8 cellular contexts compared by ENCODE assay signal in the genomic region with DNA sequence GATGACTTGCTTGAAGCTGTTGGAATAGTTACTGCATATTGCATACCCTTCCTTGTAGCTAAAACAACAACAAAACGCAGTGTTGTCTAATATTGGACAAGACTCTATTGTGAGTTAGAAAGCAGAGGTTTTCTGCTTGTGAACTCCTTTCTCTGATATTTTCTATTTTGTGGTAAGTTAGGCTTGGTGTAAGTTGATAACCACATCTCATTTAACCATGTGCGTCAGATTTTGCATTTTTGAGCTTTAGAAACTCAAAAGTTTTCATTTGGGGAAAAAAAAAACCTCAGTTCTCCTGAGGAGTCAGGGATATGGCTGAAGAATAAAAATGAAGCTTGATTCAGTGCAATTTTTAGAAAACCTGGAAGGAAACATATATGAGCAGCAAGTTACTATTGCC. TPM values are rescaled to one million over a fixed set of nuclear protein-coding genes. Genes with fewer than 3 reads are reported as not detected.
DNase-seq lines count a peak whose midpoint lies in the region; ATAC-seq and TF ChIP-seq lines count a peak whose summit lies in the region.

No MANE protein-coding gene starts in this region.

- peak overlapping the region; percentile 100 for H3K27ac Mint-ChIP-seq in activated naive CD4-positive, alpha-beta T cell treated with anti-CD3 and anti-CD28 coated beads, Interleukin-2, amount 10 ng/mL, durations not matched to agents 7 days and 5 days

- H3K27ac ChIP-seq in body of pancreas (peak overlapping the region; percentile 94 to 100 (median 98)), lung (ENCODE audit: low read depth in 1 of 2, low read length in 1 of 2) (peak overlapping the region; percentile 99 to 100), transverse colon (peak overlapping the region; percentile 96 to 100 (median 98))

- H3K27me3 ChIP-seq in body of pancreas (no peaks in the 10 kb centered on the region), lung (ENCODE audit: control insufficient read depth, insufficient read depth) (no peaks in the 10 kb centered on the region), transverse colon (no peaks in the 10 kb centered on the region)

- H3K36me3 Mint-ChIP-seq in activated naive CD4-positive, alpha-beta T cell treated with anti-CD3 and anti-CD28 coated beads, Interleukin-2, amount 10 ng/mL, durations not matched to agents 7 days and 5 days: peaks cover 34% of the 10 kb centered on the region

- DNase-seq in activated naive CD4-positive, alpha-beta T cell treated with anti-CD3 and anti-CD28 coated beads, Interleukin-2, amount 10 ng/mL, durations not matched to agents 7 days and 5 days: no peak
- no peak for DNase-seq in activated naive CD4-positive, alpha-beta T cell treated with Interleukin-2 at 50 U/mL for 16 hours
- no peak for DNase-seq in body of pancreas
- no peak for DNase-seq in lung (ENCODE audit: low spot score)
- no peak for DNase-seq in transverse colon
- DNase-seq in GOT3 (lab: John Stamatoyannopoulos, UW): no peak
- DNase-seq in C1 segment of cervical spinal cord (lab: John Stamatoyannopoulos, UW): no peak
- DNase-seq in activated CD8-positive, alpha-beta memory T cell treated with anti-CD3 and anti-CD28 coated beads for 24 hours: no peak

- in situ Hi-C loops in transverse colon (cut with MboI; ENCODE audit: low pct_ligation_motif_present in 1 of 4, low pct_unique_long_range_greater_than_20kb in 1 of 4, low sequenced_read_pairs in 3 of 4): no loop called here

- no peaks in the 10 kb centered on the region for H3K27me3 Mint-ChIP-seq in activated naive CD4-positive, alpha-beta T cell treated with anti-CD3 and anti-CD28 coated beads, Interleukin-2, amount 10 ng/mL, durations not matched to agents 7 days and 5 days

- H3K4me1 ChIP-seq in body of pancreas (peaks cover 57% of the 10 kb centered on the region), lung (ENCODE audit: control insufficient read depth in 2 of 2, insufficient read depth in 2 of 2, low read length in 2 of 2) (peaks cover 3 to 24% of the 10 kb centered on the region in 2 donors), transverse colon (peaks cover 24 to 56% (median 31%) of the 10 kb centered on the region in 4 donors)

- H3K4me3 ChIP-seq in body of pancreas: peak overlapping the region; percentile 35 to 57
- peak overlapping the region; percentile 99 for H3K4me3 ChIP-seq in lung
- H3K4me3 ChIP-seq in transverse colon: peak overlapping the region; percentile 69 to 89 (median 79)

- H3K9me3 Mint-ChIP-seq in activated naive CD4-positive, alpha-beta T cell treated with anti-CD3 and anti-CD28 coated beads, Interleukin-2, amount 10 ng/mL, durations not matched to agents 7 days and 5 days: no peaks in the 10 kb centered on the region

- peaks cover 49% of the 10 kb centered on the region for H3K4me1 Mint-ChIP-seq in activated naive CD4-positive, alpha-beta T cell treated with anti-CD3 and anti-CD28 coated beads, Interleukin-2, amount 10 ng/mL, durations not matched to agents 7 days and 5 days

- peak overlapping the region; percentile 97 for H3K4me3 Mint-ChIP-seq in activated naive CD4-positive, alpha-beta T cell treated with anti-CD3 and anti-CD28 coated beads, Interleukin-2, amount 10 ng/mL, durations not matched to agents 7 days and 5 days

- intact Hi-C loops in body of pancreas (cut with DNase I): no loop called here
- intact Hi-C loops in transverse colon (cut with DNase I; ENCODE audit: low total_unique reads): no loop called here

- TF ChIP-seq EP300 in transverse colon (IDR thresholded peaks at IDR 0.05; ENCODE audit: low read depth): no peak

- H3K36me3 ChIP-seq in body of pancreas (replicated peaks in 1 of 2; ENCODE audit: insufficient read depth in 1 of 2, low read depth in 2 of 2): no peaks in the 10 kb centered on the region
- H3K36me3 ChIP-seq in lung (ENCODE audit: control insufficient read depth in 2 of 2, insufficient read depth in 2 of 2, low read length in 2 of 2): peaks cover 0 to 4% of the 10 kb centered on the region in 2 donors
- peaks cover 0 to 8% (median 3%) of the 10 kb centered on the region in 4 donors for H3K36me3 ChIP-seq in transverse colon

- TF ChIP-seq CTCF in body of pancreas (IDR thresholded peaks at IDR 0.05) (no peak), lung (IDR thresholded peaks at IDR 0.05; ENCODE audit: control extremely low read depth, extremely low read depth) (no peak), transverse colon (IDR thresholded peaks at IDR 0.05) (no peak)

- no peak for ATAC-seq in body of pancreas
- no peak for ATAC-seq in lung (ENCODE audit: insufficient read depth, low FRiP score)

- TF ChIP-seq POLR2A in body of pancreas (IDR thresholded peaks at IDR 0.05) (no peak), transverse colon (IDR thresholded peaks at IDR 0.05) (no peak)

- H3K9me3 ChIP-seq in body of pancreas: no peaks in the 10 kb centered on the region
- peaks cover 0 to 3% of the 10 kb centered on the region in 2 donors for H3K9me3 ChIP-seq in lung (ENCODE audit: control insufficient read depth in 2 of 2, insufficient read depth in 1 of 2, low read length in 1 of 2)
- H3K9me3 ChIP-seq in transverse colon: no peaks in the 10 kb centered on the region

- WGBS in body of pancreas, 2 donors: 3 to 6% methylated on average over 2 of the region's 2 CpGs
- 8 to 18% methylated on average over 2 of the region's 2 CpGs for WGBS in lung, 2 donors
- 1 to 17% methylated on average over 2 of the region's 2 CpGs for WGBS in transverse colon (ENCODE audit: low coverage in 1 of 2), 2 donors

- CTCF ChIA-PET in activated naive CD4-positive, alpha-beta T cell treated with anti-CD3 and anti-CD28 coated beads, Interleukin-2, amount 10 ng/mL, durations not matched to agents 7 days and 5 days (lab: Charles Lee): interaction anchor here (1.1 to 1.6 kb wide), 3 partner anchors 56 to 249 kb away, joined by 4 read pairs; no protein-coding TSS in a partner anchor

RNA-seq across cellular contexts. Expression of gene ARIH1, which starts 1.5 kb away (rescaled TPM):
- total RNA-seq in body of pancreas (10 to 100 TPM; 28.5 to 52.1 TPM), lung (100 to 1,000 TPM; 108 to 131 TPM), transverse colon (100 to 1,000 TPM in 1 of 4 donors, 10 to 100 TPM in 3; 15.7 to 108 (median 53.1) TPM)
- polyA plus RNA-seq in lung: 10 to 100 TPM; 18.8 to 23.8 TPM

Comparison
In these comparisons a context has a peak if more than half of its experiments do, and no peak if none do; other contexts are left out.
1. H3K4me3 ChIP-seq: peak in every context shown above with its lines; median percentile 99 in lung; 79 in transverse colon; 46 in body of pancreas.